In genomic region chr4:159607824-159608223, GRCh38 we compare ENCODE assay signal across 20 cellular contexts.
A peak's percentile ranks its signal among the peaks of the same experiment; 100 is the strongest.
DNase-seq lines count a peak whose midpoint lies in the region; ATAC-seq and TF ChIP-seq lines count a peak whose summit lies in the region.
"Had no signal": no experiment of that assay in that cellular context is flagged by ENCODE, and none has a peak within 500 bp of the region (broad histone marks: within the 10 kb centered on the region; RNA-seq: fewer than 3 reads in every experiment).

No MANE protein-coding gene starts in this region.

- H4K20me1 ChIP-seq in mammary epithelial cell (ENCODE audit: insufficient read depth, low read length): no peaks in the 10 kb centered on the region

- no peaks in the 10 kb centered on the region for H3K4me1 Mint-ChIP-seq in endothelial cell (ENCODE audit: unreplicated experiment)
- H3K4me1 Mint-ChIP-seq: activated naive CD4-positive, alpha-beta T cell treated with anti-CD3 and anti-CD28 coated beads, Interleukin-2, amount 10 ng/mL, durations not matched to agents 7 days and 5 days; stimulated activated naive B cell treated with anti-CD40 and anti-IgM and Interleukin-4, amounts not matched to agents 10 μg/mL and 1 μg/mL and 100 μg/mL, for 72 hours had no signal

- no peak overlapping the region for H3K4me3 Mint-ChIP-seq in endothelial cell (ENCODE audit: unreplicated experiment)
- H3K4me3 Mint-ChIP-seq: activated naive CD4-positive, alpha-beta T cell treated with anti-CD3 and anti-CD28 coated beads, Interleukin-2, amount 10 ng/mL, durations not matched to agents 7 days and 5 days; stimulated activated naive B cell treated with anti-CD40 and anti-IgM and Interleukin-4, amounts not matched to agents 10 μg/mL and 1 μg/mL and 100 μg/mL, for 72 hours; T-helper 2 cell treated with Interferon-gamma antibody and Interleukin-4, amounts not matched to agents 5 μg/mL and 100 μg/mL, for 36 hours; type B pancreatic cell had no signal

- CTCF ChIA-PET in mammary epithelial cell (lab: Charles Lee; ENCODE audit: low non-redundant PET): no interaction called here

- H3K9ac ChIP-seq in mammary epithelial cell (ENCODE audit: insufficient read depth, low read length): no peak overlapping the region
- H3K9ac ChIP-seq: parathyroid adenoma had no signal

- no peak for TF ChIP-seq POLR2A in breast epithelium (IDR thresholded peaks at IDR 0.05)

- 0% methylated on average over 2 of the region's 2 CpGs for WGBS in mammary epithelial cell (ENCODE audit: low coverage, missing lambda C conversion rate)

- H3K36me3 Mint-ChIP-seq in endothelial cell (ENCODE audit: low read depth, unreplicated experiment): no peaks in the 10 kb centered on the region
- H3K36me3 Mint-ChIP-seq: activated naive CD4-positive, alpha-beta T cell treated with anti-CD3 and anti-CD28 coated beads, Interleukin-2, amount 10 ng/mL, durations not matched to agents 7 days and 5 days; stimulated activated naive B cell treated with anti-CD40 and anti-IgM and Interleukin-4, amounts not matched to agents 10 μg/mL and 1 μg/mL and 100 μg/mL, for 72 hours; type B pancreatic cell had no signal

- dilution Hi-C loops in mammary epithelial cell (cut with HindIII; ENCODE audit: low sequenced_read_pairs): no loop called here

- H3K27me3 ChIP-seq in mammary epithelial cell (ENCODE audit: insufficient read depth, low read length) (no peaks in the 10 kb centered on the region), breast epithelium (no peaks in the 10 kb centered on the region), HAP-1 (ENCODE audit: low read depth) (no peaks in the 10 kb centered on the region)
- H3K27me3 ChIP-seq: body of pancreas, spleen had no signal

- in situ Hi-C loops in mammary epithelial cell (cut with MboI; ENCODE audit: low sequenced_read_pairs in 2 of 2): no loop called here
- in situ Hi-C loops in SK-MEL-5 (cut with HindIII; ENCODE audit: low pct_unique_long_range_greater_than_20kb, low sequenced_read_pairs): no loop called here
- in situ Hi-C loops in HAP-1 (cut with MboI; ENCODE audit: low sequenced_read_pairs): no loop called here

- no peak overlapping the region for H3K4me3 ChIP-seq in mammary epithelial cell (replicated peaks in 1 of 3; ENCODE audit: insufficient read depth in 1 of 3, low read depth in 2 of 3, low read length in 3 of 3)
- no peak overlapping the region for H3K4me3 ChIP-seq in breast epithelium
- no peak overlapping the region for H3K4me3 ChIP-seq in HAP-1
- H3K4me3 ChIP-seq: body of pancreas, left ventricle myocardium inferior, spleen had no signal

- intact Hi-C loops in mammary epithelial cell (cut with micrococcal nuclease): loop anchor here (2.0 to 5.0 kb wide), 4 partner anchors 121 to 564 kb away; no protein-coding TSS in a partner anchor
- intact Hi-C loops in breast epithelium (cut with DNase I; ENCODE audit: low total_unique reads): no loop called here

- ATAC-seq in HG02623 (IDR thresholded peaks at IDR 0.05; ENCODE audit: unreplicated experiment): no peak
- ATAC-seq: body of pancreas; stimulated activated naive B cell treated with anti-CD40 and anti-IgM and Interleukin-4, amounts not matched to agents 10 μg/mL and 1 μg/mL and 100 μg/mL, for 72 hours had no signal

- H3K4me1 ChIP-seq in mammary epithelial cell (ENCODE audit: insufficient read depth, low read length) (peaks cover 21% of the 10 kb centered on the region), breast epithelium (no peaks in the 10 kb centered on the region), HAP-1 (no peaks in the 10 kb centered on the region)
- H3K4me1 ChIP-seq: left ventricle myocardium inferior, parathyroid adenoma, spleen had no signal

- H2AFZ ChIP-seq in mammary epithelial cell (ENCODE audit: low read depth, low read length): no peak overlapping the region
- H2AFZ ChIP-seq: parathyroid adenoma had no signal

- H3K36me3 ChIP-seq in mammary epithelial cell (ENCODE audit: insufficient read depth, low read length): no peaks in the 10 kb centered on the region
- no peaks in the 10 kb centered on the region for H3K36me3 ChIP-seq in breast epithelium
- no peaks in the 10 kb centered on the region for H3K36me3 ChIP-seq in HAP-1 (replicated peaks)
- H3K36me3 ChIP-seq: left ventricle myocardium inferior, spleen had no signal

- no TSS peak for BruUV-seq in mammary epithelial cell (replicated peaks; lab: Mats Ljungman, UMichigan)

- H3K9me3 ChIP-seq in mammary epithelial cell (replicated peaks; ENCODE audit: insufficient read depth, low read length) (no peaks in the 10 kb centered on the region), breast epithelium (no peaks in the 10 kb centered on the region), HAP-1 (no peaks in the 10 kb centered on the region)
- H3K9me3 ChIP-seq: body of pancreas, spleen had no signal

- peak; percentile 42 for DNase-seq in mammary epithelial cell
- no peak for DNase-seq in breast epithelium (ENCODE audit: low spot score in 2 of 2)
- DNase-seq in SK-MEL-5 (ENCODE audit: low read depth, low spot score): peak; percentile 2
- DNase-seq in glomerular visceral epithelial cell (ENCODE audit: extremely low spot score): peak; percentile 20
- DNase-seq in epidermal melanocyte (ENCODE audit: insufficient read length, low spot score): no peak
- DNase-seq in HAP-1 (ENCODE audit: low spot score in 2 of 2): no peak
- no peak for DNase-seq in endothelial cell (ENCODE audit: low spot score)
- DNase-seq: activated CD4-positive, alpha-beta T cell treated with anti-CD3 and anti-CD28 coated beads for 4 hours; activated naive CD4-positive, alpha-beta T cell treated with anti-CD3 and anti-CD28 coated beads, Interleukin-2, amount 10 ng/mL, durations not matched to agents 7 days and 5 days; body of pancreas; Karpas-422; left ventricle myocardium inferior; NCI-H2081 treated with DMSO at 0.1 percent for 48 hours; SHP77; spleen; stimulated activated naive B cell treated with anti-CD40 and anti-IgM and Interleukin-4, amounts not matched to agents 10 μg/mL and 1 μg/mL and 100 μg/mL, for 72 hours had no signal

- no peaks in the 10 kb centered on the region for H3K79me2 ChIP-seq in mammary epithelial cell (ENCODE audit: insufficient read depth, low read length)
- H3K79me2 ChIP-seq: parathyroid adenoma had no signal

- peaks cover 5% of the 10 kb centered on the region for H3K9me3 Mint-ChIP-seq in endothelial cell (ENCODE audit: unreplicated experiment)
- H3K9me3 Mint-ChIP-seq: activated naive CD4-positive, alpha-beta T cell treated with anti-CD3 and anti-CD28 coated beads, Interleukin-2, amount 10 ng/mL, durations not matched to agents 7 days and 5 days; T-helper 2 cell treated with Interferon-gamma antibody and Interleukin-4, amounts not matched to agents 5 μg/mL and 100 μg/mL, for 36 hours; type B pancreatic cell had no signal

- no peak overlapping the region for H3K27ac Mint-ChIP-seq in endothelial cell (ENCODE audit: unreplicated experiment)
- H3K27ac Mint-ChIP-seq: activated naive CD4-positive, alpha-beta T cell treated with anti-CD3 and anti-CD28 coated beads, Interleukin-2, amount 10 ng/mL, durations not matched to agents 7 days and 5 days; stimulated activated naive B cell treated with anti-CD40 and anti-IgM and Interleukin-4, amounts not matched to agents 10 μg/mL and 1 μg/mL and 100 μg/mL, for 72 hours; T-helper 2 cell treated with Interferon-gamma antibody and Interleukin-4, amounts not matched to agents 5 μg/mL and 100 μg/mL, for 36 hours; type B pancreatic cell had no signal

- TF ChIP-seq CTCF in mammary epithelial cell (conservative IDR thresholded peaks at IDR 0.05 in 1 of 2, IDR thresholded peaks at IDR 0.05 in 1 of 2; ENCODE audit: extremely low read depth in 1 of 2, insufficient read depth in 1 of 2, low read depth in 1 of 2, low read length in 2 of 2) (no peak), breast epithelium (IDR thresholded peaks at IDR 0.05) (no peak), endothelial cell (IDR thresholded peaks at IDR 0.05; ENCODE audit: unreplicated experiment) (no peak)

- H3K4me2 ChIP-seq in mammary epithelial cell (ENCODE audit: insufficient read depth, low read depth, low read length): peak overlapping the region; percentile 59

- H3K27ac ChIP-seq in mammary epithelial cell (ENCODE audit: insufficient read depth, low read depth, low read length) (no peak overlapping the region), breast epithelium (no peak overlapping the region)
- H3K27ac ChIP-seq: body of pancreas, left ventricle myocardium inferior, parathyroid adenoma, spleen had no signal

- no peaks in the 10 kb centered on the region for H3K27me3 Mint-ChIP-seq in endothelial cell (ENCODE audit: unreplicated experiment)
- H3K27me3 Mint-ChIP-seq: activated naive CD4-positive, alpha-beta T cell treated with anti-CD3 and anti-CD28 coated beads, Interleukin-2, amount 10 ng/mL, durations not matched to agents 7 days and 5 days; stimulated activated naive B cell treated with anti-CD40 and anti-IgM and Interleukin-4, amounts not matched to agents 10 μg/mL and 1 μg/mL and 100 μg/mL, for 72 hours; type B pancreatic cell had no signal

Comparison
In these comparisons a context has a peak if more than half of its experiments do, and no peak if none do; other contexts are left out.
1. DNase-seq: peak in mammary epithelial cell (single experiment), SK-MEL-5 (single experiment) and glomerular visceral epithelial cell (single experiment); none in breast epithelium (0 of 2), epidermal melanocyte (single experiment), HAP-1 (0 of 2) and endothelial cell (single experiment).